Comparison of ENCODE assay signal across 1 cellular context in the genomic region with DNA sequence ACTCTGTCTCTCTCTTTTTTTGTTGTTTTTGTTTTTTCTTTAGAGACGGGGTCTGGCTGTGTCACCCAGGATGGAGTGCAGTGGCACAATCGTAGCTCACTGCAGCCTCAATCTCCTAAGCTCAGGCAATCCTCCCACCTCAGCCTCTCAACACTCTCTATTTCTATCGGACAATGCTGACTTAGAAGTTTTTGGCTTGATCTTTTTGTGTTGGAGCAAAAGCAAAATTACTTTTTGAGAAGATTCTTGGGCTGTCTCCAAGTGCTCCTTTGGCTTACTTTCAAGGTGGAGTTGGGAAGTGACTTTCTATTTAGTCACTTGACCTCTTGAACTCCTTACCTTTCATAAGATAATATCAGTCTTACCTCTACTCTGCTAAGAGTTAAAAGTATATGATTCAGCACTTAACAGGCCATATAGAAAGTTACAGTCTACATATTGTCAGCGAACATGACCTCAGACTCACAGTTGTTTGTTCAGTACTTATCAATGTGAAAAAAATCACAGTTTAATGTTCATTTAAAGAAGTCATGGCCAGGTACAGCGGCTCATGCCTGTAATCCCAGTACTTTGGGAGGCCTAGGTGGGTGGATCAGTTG.
A peak's percentile ranks its signal among the peaks of the same experiment; 100 is the strongest.
TF ChIP-seq lines count a peak whose summit lies in the region.

No MANE protein-coding gene starts in this region.

TF ChIP-seq in HCT116, 20 proteins besides CTCF, POLR2A, EP300 and RAD21 (continued from another document):
- TF ChIP-seq, protein P1, sequence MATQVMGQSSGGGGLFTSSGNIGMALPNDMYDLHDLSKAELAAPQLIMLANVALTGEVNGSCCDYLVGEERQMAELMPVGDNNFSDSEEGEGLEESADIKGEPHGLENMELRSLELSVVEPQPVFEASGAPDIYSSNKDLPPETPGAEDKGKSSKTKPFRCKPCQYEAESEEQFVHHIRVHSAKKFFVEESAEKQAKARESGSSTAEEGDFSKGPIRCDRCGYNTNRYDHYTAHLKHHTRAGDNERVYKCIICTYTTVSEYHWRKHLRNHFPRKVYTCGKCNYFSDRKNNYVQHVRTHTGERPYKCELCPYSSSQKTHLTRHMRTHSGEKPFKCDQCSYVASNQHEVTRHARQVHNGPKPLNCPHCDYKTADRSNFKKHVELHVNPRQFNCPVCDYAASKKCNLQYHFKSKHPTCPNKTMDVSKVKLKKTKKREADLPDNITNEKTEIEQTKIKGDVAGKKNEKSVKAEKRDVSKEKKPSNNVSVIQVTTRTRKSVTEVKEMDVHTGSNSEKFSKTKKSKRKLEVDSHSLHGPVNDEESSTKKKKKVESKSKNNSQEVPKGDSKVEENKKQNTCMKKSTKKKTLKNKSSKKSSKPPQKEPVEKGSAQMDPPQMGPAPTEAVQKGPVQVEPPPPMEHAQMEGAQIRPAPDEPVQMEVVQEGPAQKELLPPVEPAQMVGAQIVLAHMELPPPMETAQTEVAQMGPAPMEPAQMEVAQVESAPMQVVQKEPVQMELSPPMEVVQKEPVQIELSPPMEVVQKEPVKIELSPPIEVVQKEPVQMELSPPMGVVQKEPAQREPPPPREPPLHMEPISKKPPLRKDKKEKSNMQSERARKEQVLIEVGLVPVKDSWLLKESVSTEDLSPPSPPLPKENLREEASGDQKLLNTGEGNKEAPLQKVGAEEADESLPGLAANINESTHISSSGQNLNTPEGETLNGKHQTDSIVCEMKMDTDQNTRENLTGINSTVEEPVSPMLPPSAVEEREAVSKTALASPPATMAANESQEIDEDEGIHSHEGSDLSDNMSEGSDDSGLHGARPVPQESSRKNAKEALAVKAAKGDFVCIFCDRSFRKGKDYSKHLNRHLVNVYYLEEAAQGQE (IDR thresholded peaks at IDR 0.05; ENCODE audit: low read depth): no peak
- peak; percentile 51 for TF ChIP-seq TCF7L2 (IDR thresholded peaks at IDR 0.05; ENCODE audit: borderline replicate concordance, extremely low read depth, insufficient read depth, insufficient read length)
- no peak for TF ChIP-seq ZNF274 (IDR thresholded peaks at IDR 0.05; ENCODE audit: low read depth, low read length)
- peak; percentile 72 for TF ChIP-seq SP1 (IDR thresholded peaks at IDR 0.05; ENCODE audit: low read depth)
- TF ChIP-seq SRF (IDR thresholded peaks at IDR 0.05; ENCODE audit: low read depth): no peak
- TF ChIP-seq CEBPB (IDR thresholded peaks at IDR 0.05; ENCODE audit: low read depth): no peak; the same call in 1 of the 2 replicates
- no peak for TF ChIP-seq CBX3 (IDR thresholded peaks at IDR 0.05; ENCODE audit: low read depth)
- TF ChIP-seq YY1 (IDR thresholded peaks at IDR 0.05; ENCODE audit: extremely low read depth, insufficient replicate concordance, low read depth, low read length): no peak
- peak; percentile 58; the same call in 1 of the 2 replicates for TF ChIP-seq JUND (IDR thresholded peaks at IDR 0.05)
- TF ChIP-seq EGR1 (IDR thresholded peaks at IDR 0.05; ENCODE audit: low read depth): peak; percentile 63; the same call in 1 of the 2 replicates
- TF ChIP-seq FOSL1 (IDR thresholded peaks at IDR 0.05; ENCODE audit: low read depth): peak; percentile 75
- no peak for TF ChIP-seq EZH2 (IDR thresholded peaks at IDR 0.05)
- TF ChIP-seq, protein P2, sequence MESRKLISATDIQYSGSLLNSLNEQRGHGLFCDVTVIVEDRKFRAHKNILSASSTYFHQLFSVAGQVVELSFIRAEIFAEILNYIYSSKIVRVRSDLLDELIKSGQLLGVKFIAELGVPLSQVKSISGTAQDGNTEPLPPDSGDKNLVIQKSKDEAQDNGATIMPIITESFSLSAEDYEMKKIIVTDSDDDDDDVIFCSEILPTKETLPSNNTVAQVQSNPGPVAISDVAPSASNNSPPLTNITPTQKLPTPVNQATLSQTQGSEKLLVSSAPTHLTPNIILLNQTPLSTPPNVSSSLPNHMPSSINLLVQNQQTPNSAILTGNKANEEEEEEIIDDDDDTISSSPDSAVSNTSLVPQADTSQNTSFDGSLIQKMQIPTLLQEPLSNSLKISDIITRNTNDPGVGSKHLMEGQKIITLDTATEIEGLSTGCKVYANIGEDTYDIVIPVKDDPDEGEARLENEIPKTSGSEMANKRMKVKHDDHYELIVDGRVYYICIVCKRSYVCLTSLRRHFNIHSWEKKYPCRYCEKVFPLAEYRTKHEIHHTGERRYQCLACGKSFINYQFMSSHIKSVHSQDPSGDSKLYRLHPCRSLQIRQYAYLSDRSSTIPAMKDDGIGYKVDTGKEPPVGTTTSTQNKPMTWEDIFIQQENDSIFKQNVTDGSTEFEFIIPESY (IDR thresholded peaks at IDR 0.05; ENCODE audit: extremely low read depth, insufficient replicate concordance, low read length): no peak
- TF ChIP-seq, protein P3, sequence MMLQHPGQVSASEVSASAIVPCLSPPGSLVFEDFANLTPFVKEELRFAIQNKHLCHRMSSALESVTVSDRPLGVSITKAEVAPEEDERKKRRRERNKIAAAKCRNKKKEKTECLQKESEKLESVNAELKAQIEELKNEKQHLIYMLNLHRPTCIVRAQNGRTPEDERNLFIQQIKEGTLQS (IDR thresholded peaks at IDR 0.05): no peak
- no peak; the same call in 1 of the 2 replicates for TF ChIP-seq POLR2AphosphoS5 (IDR thresholded peaks at IDR 0.05; ENCODE audit: low read depth, low read length)
